ENCODE assay signal across 8 cellular contexts in genomic region chr11:65497141-65498041, GRCh38. TPM values are rescaled to one million over a fixed set of nuclear protein-coding genes. Genes with fewer than 3 reads are reported as not detected.
DNase-seq lines count a peak whose midpoint lies in the region; ATAC-seq and TF ChIP-seq lines count a peak whose summit lies in the region.

No MANE protein-coding gene starts in this region.

- no peaks in the 10 kb centered on the region for H3K9me3 Mint-ChIP-seq in activated T-cell treated with anti-CD3 and anti-CD28 coated beads, Interleukin-2, amount 50 U/mL, for 4 hours
- no peaks in the 10 kb centered on the region for H3K9me3 Mint-ChIP-seq in naive B cell
- H3K9me3 Mint-ChIP-seq in stimulated activated effector memory CD8-positive, alpha-beta T cell treated with anti-CD3 and anti-CD28 coated beads, Interleukin-12 subunit alpha, Interleukin-12 subunit beta, amount 100 ng/mL, for 72 hours, result no peaks in the 10 kb centered on the region

- peak in 3 of 4 donors; percentile 63 to 91 (median 89) for TF ChIP-seq POLR2A in esophagus squamous epithelium (IDR thresholded peaks at IDR 0.05)

- peak in 2 of 6 experiments; percentile 18 to 34 for TF ChIP-seq CTCF in esophagus squamous epithelium (IDR thresholded peaks at IDR 0.05)

- ATAC-seq in GM21786 (IDR thresholded peaks at IDR 0.05; ENCODE audit: unreplicated experiment), result peak; percentile 50
- ATAC-seq in activated T-cell treated with anti-CD3 and anti-CD28 coated beads, Interleukin-2, amount 50 U/mL, for 4 hours, result peak; percentile 75 to 79
- ATAC-seq in naive B cell (ENCODE audit: low read depth in 2 of 2), result peak; percentile 76 to 81
- peak; percentile 86 for ATAC-seq in stimulated activated effector memory CD8-positive, alpha-beta T cell treated with anti-CD3 and anti-CD28 coated beads, Interleukin-12 subunit alpha, Interleukin-12 subunit beta, amount 100 ng/mL, for 72 hours

- H3K9me3 ChIP-seq in KOPT-K1 (ENCODE audit: insufficient read depth, low read length, poor library complexity, severe bottlenecking), result no peaks in the 10 kb centered on the region
- no peaks in the 10 kb centered on the region for H3K9me3 ChIP-seq in esophagus squamous epithelium

- no peak overlapping the region for H3K27ac Mint-ChIP-seq in naive B cell
- H3K27ac Mint-ChIP-seq in stimulated activated effector memory CD8-positive, alpha-beta T cell treated with anti-CD3 and anti-CD28 coated beads, Interleukin-12 subunit alpha, Interleukin-12 subunit beta, amount 100 ng/mL, for 72 hours, result no peak overlapping the region

- H3K4me3 Mint-ChIP-seq in activated T-cell treated with anti-CD3 and anti-CD28 coated beads, Interleukin-2, amount 50 U/mL, for 4 hours, result no peak overlapping the region
- H3K4me3 Mint-ChIP-seq in naive B cell, result no peak overlapping the region
- no peak overlapping the region for H3K4me3 Mint-ChIP-seq in stimulated activated effector memory CD8-positive, alpha-beta T cell treated with anti-CD3 and anti-CD28 coated beads, Interleukin-12 subunit alpha, Interleukin-12 subunit beta, amount 100 ng/mL, for 72 hours

- H3K27me3 Mint-ChIP-seq in activated T-cell treated with anti-CD3 and anti-CD28 coated beads, Interleukin-2, amount 50 U/mL, for 4 hours (ENCODE audit: low read depth), result no peaks in the 10 kb centered on the region
- H3K27me3 Mint-ChIP-seq in naive B cell, result no peaks in the 10 kb centered on the region

- no peaks in the 10 kb centered on the region for H3K27me3 ChIP-seq in esophagus squamous epithelium

- H3K4me1 Mint-ChIP-seq in activated T-cell treated with anti-CD3 and anti-CD28 coated beads, Interleukin-2, amount 50 U/mL, for 4 hours (ENCODE audit: low read depth), result peaks cover 37% of the 10 kb centered on the region
- H3K4me1 Mint-ChIP-seq in naive B cell, result peaks cover 32 to 39% (median 37%) of the 10 kb centered on the region in 3 donors
- H3K4me1 Mint-ChIP-seq in stimulated activated effector memory CD8-positive, alpha-beta T cell treated with anti-CD3 and anti-CD28 coated beads, Interleukin-12 subunit alpha, Interleukin-12 subunit beta, amount 100 ng/mL, for 72 hours, result peaks cover 41% of the 10 kb centered on the region

- peak overlapping the region; percentile 100 for H3K27ac ChIP-seq in KOPT-K1 (ENCODE audit: low read depth, low read length, poor library complexity, severe bottlenecking)
- H3K27ac ChIP-seq in esophagus squamous epithelium, result peak overlapping the region; percentile 95 to 100 (median 98)

- peak; percentile 99 for DNase-seq in DMS79 (lab: John Stamatoyannopoulos, UW)
- DNase-seq in activated T-cell treated with anti-CD3 and anti-CD28 coated beads, Interleukin-2, amount 50 U/mL, for 4 hours, result peak; percentile 98
- DNase-seq in esophagus squamous epithelium (lab: John Stamatoyannopoulos, UW), result peak; percentile 92
- peak; percentile 97 for DNase-seq in naive B cell
- DNase-seq in stimulated activated effector memory CD8-positive, alpha-beta T cell treated with anti-CD3 and anti-CD28 coated beads, Interleukin-12 subunit alpha, Interleukin-12 subunit beta, amount 100 ng/mL, for 72 hours (ENCODE audit: low spot score in 2 of 2), result peak; percentile 99

- 0% methylated on average over 18 to 44 of the region's 61 CpGs for WGBS in esophagus squamous epithelium, 2 donors

- peak overlapping the region; percentile 47 to 96 (median 76) for H3K4me3 ChIP-seq in esophagus squamous epithelium

- peaks cover 27% of the 10 kb centered on the region for H3K36me3 ChIP-seq in KOPT-K1 (ENCODE audit: insufficient read depth, low read length)
- H3K36me3 ChIP-seq in esophagus squamous epithelium, result peaks cover 0 to 20% (median 12%) of the 10 kb centered on the region in 3 donors

- H3K36me3 Mint-ChIP-seq in activated T-cell treated with anti-CD3 and anti-CD28 coated beads, Interleukin-2, amount 50 U/mL, for 4 hours (ENCODE audit: insufficient read depth), result no peaks in the 10 kb centered on the region
- no peaks in the 10 kb centered on the region for H3K36me3 Mint-ChIP-seq in naive B cell
- H3K36me3 Mint-ChIP-seq in stimulated activated effector memory CD8-positive, alpha-beta T cell treated with anti-CD3 and anti-CD28 coated beads, Interleukin-12 subunit alpha, Interleukin-12 subunit beta, amount 100 ng/mL, for 72 hours, result peaks cover 6% of the 10 kb centered on the region

- intact Hi-C loops in esophagus squamous epithelium (cut with DNase I), result loop anchor here (2.0 kb wide), 2 partner anchors 19 to 75 kb away; partner anchors contain the start of gene NEAT1

- peaks cover 41 to 48% (median 45%) of the 10 kb centered on the region in 3 donors for H3K4me1 ChIP-seq in esophagus squamous epithelium

TF ChIP-seq in PFSK-1, 5 proteins besides CTCF, POLR2A, EP300 and RAD21:
- TF ChIP-seq SIN3A (IDR thresholded peaks at IDR 0.05; ENCODE audit: borderline replicate concordance, insufficient read depth, low read length), result peak; percentile 80; the same call in 1 of the 2 replicates
- peak in 1 of 2 experiments; percentile 77; a peak in 2 of 4 replicates for TF ChIP-seq REST (IDR thresholded peaks at IDR 0.05; ENCODE audit: insufficient read depth in 1 of 2, low read depth in 2 of 2, low read length in 2 of 2)
- TF ChIP-seq TAF1 (IDR thresholded peaks at IDR 0.05; ENCODE audit: borderline replicate concordance, insufficient read depth, low read length), result peak; percentile 89
- no peak for TF ChIP-seq FOXP2 (optimal IDR thresholded peaks at IDR 0.05; ENCODE audit: borderline replicate concordance, extremely low read depth, extremely low read length, insufficient read depth)
- TF ChIP-seq POLR2AphosphoS5 (IDR thresholded peaks at IDR 0.05; ENCODE audit: low read depth, low read length), result peak; percentile 92
TF ChIP-seq in PFSK-1: peak in this region for 4.

RNA-seq across cellular contexts. Expression of gene MALAT1, which starts 1.5 kb away (rescaled TPM):
- polyA plus RNA-seq in PFSK-1 (2012; ENCODE audit: insufficient read length, low read depth), result 336 TPM
- 1,000 to 10,000 TPM; 3,100 to 4,455 (median 3,753) TPM for total RNA-seq in activated T-cell treated with anti-CD3 and anti-CD28 coated beads, Interleukin-2, amount 50 U/mL, for 4 hours
- total RNA-seq in esophagus squamous epithelium, result over 10,000 TPM in 2 of 4 donors, 1,000 to 10,000 TPM in 2; 1,739 to 13,677 (median 9,435) TPM
- 1,000 to 10,000 TPM; 1,985 to 6,450 (median 3,738) TPM for polyA plus RNA-seq in naive B cell (ENCODE audit: low read depth in 6 of 6)

RNA-seq across cellular contexts. Expression of gene SCYL1, which starts 27.5 kb away (rescaled TPM):
- 192 TPM for polyA plus RNA-seq in PFSK-1 (2012; ENCODE audit: insufficient read length, low read depth)
- 10 to 100 TPM; 87.6 to 94.6 (median 94.3) TPM for total RNA-seq in activated T-cell treated with anti-CD3 and anti-CD28 coated beads, Interleukin-2, amount 50 U/mL, for 4 hours
- total RNA-seq in esophagus squamous epithelium, result 10 to 100 TPM; 40.6 to 63.3 (median 52.6) TPM
- polyA plus RNA-seq in naive B cell (ENCODE audit: low read depth in 6 of 6), result 10 to 100 TPM; 21.8 to 40.0 (median 27.2) TPM

Comparison
In these comparisons a context has a peak if more than half of its experiments do, and no peak if none do; other contexts are left out.
1. Peak in every context shown above with its lines: DNase-seq, ATAC-seq, H3K4me3 ChIP-seq and H3K27ac ChIP-seq.